10 cellular contexts compared by ENCODE assay signal in the genomic region with DNA sequence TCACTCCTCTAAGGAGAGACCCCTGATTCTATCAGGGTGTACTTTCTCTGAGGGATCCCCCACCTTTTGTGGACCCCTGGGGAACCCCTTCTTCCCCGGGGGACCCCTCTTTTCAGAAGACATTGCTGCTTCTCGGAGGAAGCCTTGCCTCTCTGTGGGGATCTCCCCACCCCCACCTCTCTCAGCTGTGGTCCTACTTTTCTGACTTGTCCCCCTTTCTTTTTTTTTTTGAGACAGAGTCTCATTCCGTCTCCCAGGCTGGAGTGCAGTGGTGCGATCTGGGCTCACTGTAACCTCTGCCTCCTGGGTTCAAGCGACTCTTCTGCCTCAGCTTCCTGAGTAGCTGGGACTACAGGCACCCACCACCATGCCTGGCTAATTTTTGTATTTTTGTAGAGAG. TPM values are rescaled to one million over a fixed set of nuclear protein-coding genes. Genes with fewer than 3 reads are reported as not detected.
DNase-seq lines count a peak whose midpoint lies in the region; ATAC-seq lines count a peak whose summit lies in the region.
"Had no signal": no experiment of that assay in that cellular context is flagged by ENCODE, and none has a peak within 500 bp of the region (broad histone marks: within the 10 kb centered on the region; RNA-seq: fewer than 3 reads in every experiment).

No MANE protein-coding gene starts in this region.

- peaks cover 8% of the 10 kb centered on the region for H3K4me1 ChIP-seq in iPS-15b (ENCODE audit: control insufficient read depth, insufficient read depth, low read length)

- peak overlapping the region; percentile 79 for H3K9ac ChIP-seq in iPS-15b (ENCODE audit: low read depth, low read length)

- no peaks in the 10 kb centered on the region for H3K9me3 ChIP-seq in iPS-15b (ENCODE audit: control insufficient read depth, insufficient read depth, low read length)

- no peaks in the 10 kb centered on the region for H3K27me3 Mint-ChIP-seq in T-helper 1 cell treated with Interleukin-12 subunit alpha and Interleukin-12 subunit beta and Interleukin-4 antibody, amounts not matched to agents 30 μg/mL and 1 μg/mL, for 36 hours (ENCODE audit: low read depth)
- no peaks in the 10 kb centered on the region for H3K27me3 Mint-ChIP-seq in activated CD4-positive, alpha-beta memory T cell treated with anti-CD3 and anti-CD28 coated beads for 36 hours
- no peaks in the 10 kb centered on the region for H3K27me3 Mint-ChIP-seq in stimulated activated naive B cell treated with anti-CD40 and anti-IgM and Interleukin-4, amounts not matched to agents 10 μg/mL and 1 μg/mL and 100 μg/mL, for 72 hours

- H3K36me3 Mint-ChIP-seq in T-helper 1 cell treated with Interleukin-12 subunit alpha and Interleukin-12 subunit beta and Interleukin-4 antibody, amounts not matched to agents 30 μg/mL and 1 μg/mL, for 36 hours (ENCODE audit: low read depth): peaks cover 7% of the 10 kb centered on the region
- H3K36me3 Mint-ChIP-seq in activated CD4-positive, alpha-beta memory T cell treated with anti-CD3 and anti-CD28 coated beads for 36 hours: peaks cover 2% of the 10 kb centered on the region
- H3K36me3 Mint-ChIP-seq in stimulated activated naive B cell treated with anti-CD40 and anti-IgM and Interleukin-4, amounts not matched to agents 10 μg/mL and 1 μg/mL and 100 μg/mL, for 72 hours: peaks cover 9 to 18% of the 10 kb centered on the region in 2 donors

- H3K4me3 ChIP-seq in iPS-15b (ENCODE audit: low read depth, low read length): peak overlapping the region; percentile 81

- peaks cover 38% of the 10 kb centered on the region for H3K4me1 Mint-ChIP-seq in T-helper 1 cell treated with Interleukin-12 subunit alpha and Interleukin-12 subunit beta and Interleukin-4 antibody, amounts not matched to agents 30 μg/mL and 1 μg/mL, for 36 hours (ENCODE audit: low read depth)
- H3K4me1 Mint-ChIP-seq in activated CD4-positive, alpha-beta memory T cell treated with anti-CD3 and anti-CD28 coated beads for 36 hours (ENCODE audit: low read depth): peaks cover 49% of the 10 kb centered on the region
- peaks cover 37 to 67% of the 10 kb centered on the region in 2 donors for H3K4me1 Mint-ChIP-seq in stimulated activated naive B cell treated with anti-CD40 and anti-IgM and Interleukin-4, amounts not matched to agents 10 μg/mL and 1 μg/mL and 100 μg/mL, for 72 hours

- intact Hi-C loops in activated CD4-positive, alpha-beta memory T cell treated with anti-CD3 and anti-CD28 coated beads for 36 hours (cut with micrococcal nuclease): no loop called here

- ATAC-seq in stimulated activated naive B cell treated with anti-CD40 and anti-IgM and Interleukin-4, amounts not matched to agents 10 μg/mL and 1 μg/mL and 100 μg/mL, for 72 hours (replicated peaks): no peak
- no peak for ATAC-seq in GM18868 (IDR thresholded peaks at IDR 0.05; ENCODE audit: unreplicated experiment)

- peak overlapping the region; percentile 96 for H3K4me3 Mint-ChIP-seq in T-helper 1 cell treated with Interleukin-12 subunit alpha and Interleukin-12 subunit beta and Interleukin-4 antibody, amounts not matched to agents 30 μg/mL and 1 μg/mL, for 36 hours
- peak overlapping the region; percentile 83 for H3K4me3 Mint-ChIP-seq in activated CD4-positive, alpha-beta memory T cell treated with anti-CD3 and anti-CD28 coated beads for 36 hours
- H3K4me3 Mint-ChIP-seq in stimulated activated naive B cell treated with anti-CD40 and anti-IgM and Interleukin-4, amounts not matched to agents 10 μg/mL and 1 μg/mL and 100 μg/mL, for 72 hours: peak overlapping the region; percentile 95 to 96

- no peaks in the 10 kb centered on the region for H3K36me3 ChIP-seq in iPS-15b (ENCODE audit: control insufficient read depth, insufficient read depth, low read length)

- H3K27me3 ChIP-seq in iPS-15b (ENCODE audit: control insufficient read depth, insufficient read depth, low read length): no peaks in the 10 kb centered on the region

- peak overlapping the region; percentile 75 for H3K27ac Mint-ChIP-seq in T-helper 1 cell treated with Interleukin-12 subunit alpha and Interleukin-12 subunit beta and Interleukin-4 antibody, amounts not matched to agents 30 μg/mL and 1 μg/mL, for 36 hours
- peak overlapping the region; percentile 77 for H3K27ac Mint-ChIP-seq in activated CD4-positive, alpha-beta memory T cell treated with anti-CD3 and anti-CD28 coated beads for 36 hours
- H3K27ac Mint-ChIP-seq in stimulated activated naive B cell treated with anti-CD40 and anti-IgM and Interleukin-4, amounts not matched to agents 10 μg/mL and 1 μg/mL and 100 μg/mL, for 72 hours: peak overlapping the region; percentile 96

- POLR2A ChIA-PET in activated CD4-positive, alpha-beta memory T cell treated with anti-CD3 and anti-CD28 coated beads for 36 hours (lab: Charles Lee): interaction anchor here (0.6 to 0.7 kb wide), 2 partner anchors 18 to 352 kb away, joined by 3 read pairs; partner anchors contain the start of gene GATAD2A

- no peaks in the 10 kb centered on the region for H3K9me3 Mint-ChIP-seq in T-helper 1 cell treated with Interleukin-12 subunit alpha and Interleukin-12 subunit beta and Interleukin-4 antibody, amounts not matched to agents 30 μg/mL and 1 μg/mL, for 36 hours
- H3K9me3 Mint-ChIP-seq in activated CD4-positive, alpha-beta memory T cell treated with anti-CD3 and anti-CD28 coated beads for 36 hours: no peaks in the 10 kb centered on the region
- H3K9me3 Mint-ChIP-seq in stimulated activated naive B cell treated with anti-CD40 and anti-IgM and Interleukin-4, amounts not matched to agents 10 μg/mL and 1 μg/mL and 100 μg/mL, for 72 hours: no peaks in the 10 kb centered on the region

- no peak for DNase-seq in T-helper 1 cell
- DNase-seq in activated CD4-positive, alpha-beta memory T cell treated with anti-CD3 and anti-CD28 coated beads for 36 hours: no peak
- no peak for DNase-seq in stimulated activated naive B cell treated with anti-CD40 and anti-IgM and Interleukin-4, amounts not matched to agents 10 μg/mL and 1 μg/mL and 100 μg/mL, for 72 hours
- DNase-seq in DMS53 treated with DMSO at 0.1 percent for 48 hours (lab: John Stamatoyannopoulos, UW; ENCODE audit: unreplicated experiment): no peak
- DNase-seq in HUDEP-2 (lab: John Stamatoyannopoulos, UW; ENCODE audit: unreplicated experiment in 76 of 76): no peak
- DNase-seq: activated CD4-positive, alpha-beta T cell treated with anti-CD3 and anti-CD28 coated beads, Interleukin-2, amount 50 U/mL, for 4 hours; NCI-H1105 had no signal

- CTCF ChIA-PET in activated CD4-positive, alpha-beta memory T cell treated with anti-CD3 and anti-CD28 coated beads for 36 hours (lab: Charles Lee): no interaction called here

RNA-seq across cellular contexts. Expression of gene GATAD2A, which starts 18.4 kb away (rescaled TPM):
- total RNA-seq in activated CD4-positive, alpha-beta memory T cell treated with anti-CD3 and anti-CD28 coated beads for 36 hours: 100 to 1,000 TPM; 114 TPM
